In genomic region chr19:41853344-41853743, GRCh38 we compare ENCODE assay signal across 34 cellular contexts. TPM values are rescaled to one million over a fixed set of nuclear protein-coding genes. Genes with fewer than 3 reads are reported as not detected.
"Had no signal": no experiment of that assay in that cellular context is flagged by ENCODE, and none has a peak within 500 bp of the region (broad histone marks: within the 10 kb centered on the region; RNA-seq: fewer than 3 reads in every experiment).

No MANE protein-coding gene starts in this region.

- H3K27me3 ChIP-seq: left lung had no signal

- ATAC-seq: esophagus mucosa; gastrocnemius medialis; heart right ventricle; left cardiac atrium; left lung; left ventricle myocardium superior; mucosa of descending colon; naive thymus-derived CD8-positive, alpha-beta T cell had no signal

- H3K36me3 ChIP-seq: esophagus squamous epithelium, gastrocnemius medialis, heart right ventricle, left lung, lower lobe of right lung had no signal

- H3K9me3 ChIP-seq: esophagus squamous epithelium, gastrocnemius medialis, heart right ventricle, left lung, lower lobe of right lung, mucosa of descending colon had no signal

- H3K4me3 ChIP-seq: coronary artery, dorsolateral prefrontal cortex, esophagus squamous epithelium, gastrocnemius medialis, heart right ventricle, left lung, lower lobe of right lung, mucosa of descending colon had no signal

- H3K4me1 ChIP-seq: esophagus squamous epithelium, gastrocnemius medialis, heart right ventricle, left lung, lower lobe of right lung had no signal

- H3K27ac ChIP-seq: coronary artery, dorsolateral prefrontal cortex, epithelial cell of prostate, esophagus squamous epithelium, gastrocnemius medialis, heart right ventricle, left lung, lower lobe of right lung had no signal

- FAIRE-seq: endothelial cell of umbilical vein, islet of Langerhans, keratinocyte had no signal

- DNase-seq: dermis blood vessel endothelial cell; dorsolateral prefrontal cortex; effector CD4-positive, alpha-beta T cell; effector memory CD4-positive, alpha-beta T cell; erythroblast; esophagus squamous epithelium; foreskin fibroblast; foreskin melanocyte; gastrocnemius medialis; glutamatergic neuron; head of caudate nucleus; heart right ventricle; hippocampal formation; left cardiac atrium; left lung; left ventricle myocardium superior; lower lobe of right lung; mesenchymal stem cell; mucosa of descending colon; naive B cell; naive thymus-derived CD8-positive, alpha-beta T cell had no signal

RNA-seq across cellular contexts. Expression of gene DMRTC2, which starts 8.5 kb away (rescaled TPM):
- total RNA-seq: dermis blood vessel endothelial cell; dorsolateral prefrontal cortex; endothelial cell of umbilical vein; esophagus mucosa; esophagus squamous epithelium; gastrocnemius medialis; glomerular endothelial cell; heart right ventricle; kidney epithelial cell; left cardiac atrium; left lung; left ventricle myocardium superior; lower leg skin; lower lobe of right lung; lung microvascular endothelial cell; mesenteric fat pad; mesothelial cell of epicardium; mucosa of descending colon; myocyte; naive thymus-derived CD8-positive, alpha-beta T cell had no signal
- polyA plus RNA-seq: endothelial cell of umbilical vein; heart right ventricle; keratinocyte; naive thymus-derived CD8-positive, alpha-beta T cell had no signal

RNA-seq across cellular contexts. Expression of gene LYPD4, which starts 8.9 kb away (rescaled TPM):
- total RNA-seq: dermis blood vessel endothelial cell; dorsolateral prefrontal cortex; endothelial cell of umbilical vein; esophagus mucosa; esophagus squamous epithelium; gastrocnemius medialis; glomerular endothelial cell; heart right ventricle; kidney epithelial cell; left cardiac atrium; left lung; left ventricle myocardium superior; lower leg skin; lower lobe of right lung; lung microvascular endothelial cell; mesenteric fat pad; mesothelial cell of epicardium; mucosa of descending colon; myocyte; naive thymus-derived CD8-positive, alpha-beta T cell had no signal
- polyA plus RNA-seq: endothelial cell of umbilical vein; heart right ventricle; keratinocyte; naive thymus-derived CD8-positive, alpha-beta T cell had no signal

RNA-seq across cellular contexts. Expression of gene CD79A, which starts 23.7 kb away (rescaled TPM):
- total RNA-seq: endothelial cell of umbilical vein, kidney epithelial cell, left ventricle myocardium superior, lung microvascular endothelial cell had no signal
